1 cellular context compared by ENCODE assay signal in the genomic region with DNA sequence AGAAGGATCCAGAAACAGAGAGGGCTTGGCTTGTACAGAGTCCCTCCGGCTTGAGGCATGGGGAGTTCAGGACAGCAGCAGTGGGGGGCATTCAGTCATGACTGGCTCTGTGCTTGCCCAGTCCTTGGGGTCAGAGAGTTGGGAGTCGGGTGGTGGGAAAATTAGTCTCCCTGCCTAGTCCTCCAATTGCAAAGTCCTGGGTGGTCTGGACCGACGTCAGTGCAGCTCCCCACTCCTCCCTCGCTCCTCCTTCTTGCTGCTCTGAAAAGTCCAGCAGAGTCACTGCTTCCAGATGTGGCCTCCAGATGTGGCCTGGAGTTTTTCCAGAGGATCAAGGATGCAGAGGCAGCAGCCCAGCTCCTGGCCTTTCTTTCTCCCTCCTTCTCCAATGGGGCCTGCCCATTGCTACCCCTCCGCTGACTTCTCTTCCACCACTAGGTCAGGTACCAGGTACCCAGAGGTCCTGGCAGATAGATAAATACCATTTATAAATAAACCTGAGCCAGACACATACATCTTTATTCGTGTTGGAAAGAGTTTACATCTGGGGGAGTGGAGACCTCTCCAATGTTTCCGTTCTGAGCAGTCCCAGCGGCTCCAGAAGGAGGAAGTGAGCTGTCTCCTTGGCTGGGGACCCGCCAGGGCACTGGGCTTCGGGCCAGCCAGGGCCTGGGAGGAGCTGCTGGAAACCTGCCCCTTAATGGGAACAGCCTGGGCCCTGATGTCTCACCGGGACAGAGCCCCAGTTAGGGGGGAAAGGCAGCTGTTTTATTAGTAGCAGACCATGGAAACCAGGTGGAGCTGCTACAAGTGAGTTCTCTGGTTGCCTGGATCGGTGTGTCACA.
TF ChIP-seq lines count a peak whose summit lies in the region.

No MANE protein-coding gene starts in this region.

TF ChIP-seq in H1, 55 proteins besides CTCF, POLR2A, EP300 and RAD21:
- peak; percentile 63 for TF ChIP-seq ASH2L (IDR thresholded peaks at IDR 0.05; ENCODE audit: low read length)
- TF ChIP-seq PHF8 (conservative IDR thresholded peaks at IDR 0.05; ENCODE audit: low read depth, low read length) = no peak
- TF ChIP-seq CREB1 (IDR thresholded peaks at IDR 0.05) = 0 out of 2 replicates have a peak, but pooled peaks have one; percentile 18
- TF ChIP-seq CBX5 (IDR thresholded peaks at IDR 0.05; ENCODE audit: low read depth, low read length) = no peak
TF ChIP-seq in H1: peak in this region for 2.
